Comparison of ENCODE assay signal across 8 cellular contexts in genomic region chr2:30232801-30233130, GRCh38. TPM values are rescaled to one million over a fixed set of nuclear protein-coding genes. Genes with fewer than 3 reads are reported as not detected.
DNase-seq lines count a peak whose midpoint lies in the region; ATAC-seq, FAIRE-seq and TF ChIP-seq lines count a peak whose summit lies in the region.

No MANE protein-coding gene starts in this region.

- H3K27me3 Mint-ChIP-seq in GM23338 (ENCODE audit: insufficient read depth, low read depth, poor library complexity): peaks cover 24% of the 10 kb centered on the region

- H3K27ac ChIP-seq in GM23338 (ENCODE audit: low read depth) (0 out of 2 replicates have a peak overlapping the region, but pooled peaks have one; percentile 69), pancreas (peak overlapping the region in 2 of 4 donors; percentile 68 to 71)

- peaks cover 20% of the 10 kb centered on the region for H3K79me2 ChIP-seq in GM23338 (replicated peaks; ENCODE audit: insufficient read depth)

- no peaks in the 10 kb centered on the region for H3K36me3 ChIP-seq in GM23338 (ENCODE audit: insufficient read depth)
- no peaks in the 10 kb centered on the region for H3K36me3 ChIP-seq in pancreas

- peaks cover 21% of the 10 kb centered on the region for H3K4me1 Mint-ChIP-seq in GM23338

- FAIRE-seq in pancreas (lab: Jason Lieb, UNC): no peak

- 0 out of 2 replicates have a peak, but pooled peaks cover 3% of the 10 kb centered on the region for H3F3A ChIP-seq in GM23338 (replicated peaks; ENCODE audit: low read depth)

- no peaks in the 10 kb centered on the region for H3K9me3 ChIP-seq in pancreas

- intact Hi-C loops in pancreas (cut with DNase I): no loop called here

- no peaks in the 10 kb centered on the region for H3K9me2 ChIP-seq in GM23338 (ENCODE audit: insufficient read depth)

- no peak overlapping the region for H3K27ac Mint-ChIP-seq in GM23338

- H4K20me1 ChIP-seq in GM23338 (replicated peaks; ENCODE audit: insufficient read depth): peaks cover 8% of the 10 kb centered on the region; the same call in 1 of the 2 replicates

- no peaks in the 10 kb centered on the region for H3K9me3 Mint-ChIP-seq in GM23338

- peak overlapping the region; percentile 86 for H2AFZ ChIP-seq in GM23338

- H3K27me3 ChIP-seq in GM23338 (ENCODE audit: insufficient read depth) (peaks cover 37% of the 10 kb centered on the region), pancreas (no peaks in the 10 kb centered on the region)

- ATAC-seq in GM23338 (no peak), pancreas (peak in 1 of 4 donors; percentile 2), esophagus mucosa (no peak)

- 22% methylated on average over 8 of the region's 8 CpGs for WGBS in pancreas, 2 donors

- H3K4me3 Mint-ChIP-seq in GM23338: peak overlapping the region; percentile 85

- H3K4me1 ChIP-seq in GM23338 (ENCODE audit: insufficient read depth) (peaks cover 16% of the 10 kb centered on the region), pancreas (peaks cover 0 to 4% (median 0%) of the 10 kb centered on the region in 3 donors)

- H3K36me3 Mint-ChIP-seq in GM23338 (ENCODE audit: low read depth): peaks cover 3% of the 10 kb centered on the region; the same call in 1 of the 3 replicates

- TF ChIP-seq CTCF in GM23338 (conservative IDR thresholded peaks at IDR 0.05; ENCODE audit: low read depth in 2 of 2) (no peak), epithelial cell of esophagus (IDR thresholded peaks at IDR 0.05; ENCODE audit: insufficient read depth, low read depth, low read length, missing control alignments) (no peak), pancreas (IDR thresholded peaks at IDR 0.05) (no peak)

- H3K4me3 ChIP-seq in GM23338: peak overlapping the region; percentile 87
- H3K4me3 ChIP-seq in epithelial cell of esophagus (ENCODE audit: low read length): peak overlapping the region; percentile 44
- H3K4me3 ChIP-seq in pancreas: peak overlapping the region; percentile 38 to 72 (median 54)

- DNase-seq in GM23338 (ENCODE audit: low spot score) (no peak), T-helper 9 cell (peak; percentile 32), epithelial cell of esophagus (ENCODE audit: low read depth) (no peak), pancreas (no peak), foreskin melanocyte (no peak), cerebellar nuclear complex (lab: John Stamatoyannopoulos, UW) (no peak), NCI-H748 (lab: John Stamatoyannopoulos, UW; ENCODE audit: unreplicated experiment) (no peak)

- peak overlapping the region; percentile 100 for H3K4me2 ChIP-seq in GM23338

TF ChIP-seq in GM23338, 12 proteins besides CTCF, POLR2A, EP300 and RAD21:
- TF ChIP-seq CREB1 (CRISPR knock-in tag; IDR thresholded peaks at IDR 0.05; ENCODE audit: low read depth) (no peak), EZH2 (IDR thresholded peaks at IDR 0.05; ENCODE audit: low read depth, unreplicated experiment) (no peak), ZNF331 (CRISPR knock-in tag; IDR thresholded peaks at IDR 0.05; ENCODE audit: low read depth) (no peak), NANOG (IDR thresholded peaks at IDR 0.05; ENCODE audit: borderline replicate concordance) (no peak), JUNB (IDR thresholded peaks at IDR 0.05; ENCODE audit: unreplicated experiment) (no peak), POLR2AphosphoS5 (IDR thresholded peaks at IDR 0.05; ENCODE audit: low read depth) (no peak)
- TF ChIP-seq, protein P1, sequence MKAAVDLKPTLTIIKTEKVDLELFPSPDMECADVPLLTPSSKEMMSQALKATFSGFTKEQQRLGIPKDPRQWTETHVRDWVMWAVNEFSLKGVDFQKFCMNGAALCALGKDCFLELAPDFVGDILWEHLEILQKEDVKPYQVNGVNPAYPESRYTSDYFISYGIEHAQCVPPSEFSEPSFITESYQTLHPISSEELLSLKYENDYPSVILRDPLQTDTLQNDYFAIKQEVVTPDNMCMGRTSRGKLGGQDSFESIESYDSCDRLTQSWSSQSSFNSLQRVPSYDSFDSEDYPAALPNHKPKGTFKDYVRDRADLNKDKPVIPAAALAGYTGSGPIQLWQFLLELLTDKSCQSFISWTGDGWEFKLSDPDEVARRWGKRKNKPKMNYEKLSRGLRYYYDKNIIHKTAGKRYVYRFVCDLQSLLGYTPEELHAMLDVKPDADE (IDR thresholded peaks at IDR 0.05): no peak
- TF ChIP-seq, protein P2, sequence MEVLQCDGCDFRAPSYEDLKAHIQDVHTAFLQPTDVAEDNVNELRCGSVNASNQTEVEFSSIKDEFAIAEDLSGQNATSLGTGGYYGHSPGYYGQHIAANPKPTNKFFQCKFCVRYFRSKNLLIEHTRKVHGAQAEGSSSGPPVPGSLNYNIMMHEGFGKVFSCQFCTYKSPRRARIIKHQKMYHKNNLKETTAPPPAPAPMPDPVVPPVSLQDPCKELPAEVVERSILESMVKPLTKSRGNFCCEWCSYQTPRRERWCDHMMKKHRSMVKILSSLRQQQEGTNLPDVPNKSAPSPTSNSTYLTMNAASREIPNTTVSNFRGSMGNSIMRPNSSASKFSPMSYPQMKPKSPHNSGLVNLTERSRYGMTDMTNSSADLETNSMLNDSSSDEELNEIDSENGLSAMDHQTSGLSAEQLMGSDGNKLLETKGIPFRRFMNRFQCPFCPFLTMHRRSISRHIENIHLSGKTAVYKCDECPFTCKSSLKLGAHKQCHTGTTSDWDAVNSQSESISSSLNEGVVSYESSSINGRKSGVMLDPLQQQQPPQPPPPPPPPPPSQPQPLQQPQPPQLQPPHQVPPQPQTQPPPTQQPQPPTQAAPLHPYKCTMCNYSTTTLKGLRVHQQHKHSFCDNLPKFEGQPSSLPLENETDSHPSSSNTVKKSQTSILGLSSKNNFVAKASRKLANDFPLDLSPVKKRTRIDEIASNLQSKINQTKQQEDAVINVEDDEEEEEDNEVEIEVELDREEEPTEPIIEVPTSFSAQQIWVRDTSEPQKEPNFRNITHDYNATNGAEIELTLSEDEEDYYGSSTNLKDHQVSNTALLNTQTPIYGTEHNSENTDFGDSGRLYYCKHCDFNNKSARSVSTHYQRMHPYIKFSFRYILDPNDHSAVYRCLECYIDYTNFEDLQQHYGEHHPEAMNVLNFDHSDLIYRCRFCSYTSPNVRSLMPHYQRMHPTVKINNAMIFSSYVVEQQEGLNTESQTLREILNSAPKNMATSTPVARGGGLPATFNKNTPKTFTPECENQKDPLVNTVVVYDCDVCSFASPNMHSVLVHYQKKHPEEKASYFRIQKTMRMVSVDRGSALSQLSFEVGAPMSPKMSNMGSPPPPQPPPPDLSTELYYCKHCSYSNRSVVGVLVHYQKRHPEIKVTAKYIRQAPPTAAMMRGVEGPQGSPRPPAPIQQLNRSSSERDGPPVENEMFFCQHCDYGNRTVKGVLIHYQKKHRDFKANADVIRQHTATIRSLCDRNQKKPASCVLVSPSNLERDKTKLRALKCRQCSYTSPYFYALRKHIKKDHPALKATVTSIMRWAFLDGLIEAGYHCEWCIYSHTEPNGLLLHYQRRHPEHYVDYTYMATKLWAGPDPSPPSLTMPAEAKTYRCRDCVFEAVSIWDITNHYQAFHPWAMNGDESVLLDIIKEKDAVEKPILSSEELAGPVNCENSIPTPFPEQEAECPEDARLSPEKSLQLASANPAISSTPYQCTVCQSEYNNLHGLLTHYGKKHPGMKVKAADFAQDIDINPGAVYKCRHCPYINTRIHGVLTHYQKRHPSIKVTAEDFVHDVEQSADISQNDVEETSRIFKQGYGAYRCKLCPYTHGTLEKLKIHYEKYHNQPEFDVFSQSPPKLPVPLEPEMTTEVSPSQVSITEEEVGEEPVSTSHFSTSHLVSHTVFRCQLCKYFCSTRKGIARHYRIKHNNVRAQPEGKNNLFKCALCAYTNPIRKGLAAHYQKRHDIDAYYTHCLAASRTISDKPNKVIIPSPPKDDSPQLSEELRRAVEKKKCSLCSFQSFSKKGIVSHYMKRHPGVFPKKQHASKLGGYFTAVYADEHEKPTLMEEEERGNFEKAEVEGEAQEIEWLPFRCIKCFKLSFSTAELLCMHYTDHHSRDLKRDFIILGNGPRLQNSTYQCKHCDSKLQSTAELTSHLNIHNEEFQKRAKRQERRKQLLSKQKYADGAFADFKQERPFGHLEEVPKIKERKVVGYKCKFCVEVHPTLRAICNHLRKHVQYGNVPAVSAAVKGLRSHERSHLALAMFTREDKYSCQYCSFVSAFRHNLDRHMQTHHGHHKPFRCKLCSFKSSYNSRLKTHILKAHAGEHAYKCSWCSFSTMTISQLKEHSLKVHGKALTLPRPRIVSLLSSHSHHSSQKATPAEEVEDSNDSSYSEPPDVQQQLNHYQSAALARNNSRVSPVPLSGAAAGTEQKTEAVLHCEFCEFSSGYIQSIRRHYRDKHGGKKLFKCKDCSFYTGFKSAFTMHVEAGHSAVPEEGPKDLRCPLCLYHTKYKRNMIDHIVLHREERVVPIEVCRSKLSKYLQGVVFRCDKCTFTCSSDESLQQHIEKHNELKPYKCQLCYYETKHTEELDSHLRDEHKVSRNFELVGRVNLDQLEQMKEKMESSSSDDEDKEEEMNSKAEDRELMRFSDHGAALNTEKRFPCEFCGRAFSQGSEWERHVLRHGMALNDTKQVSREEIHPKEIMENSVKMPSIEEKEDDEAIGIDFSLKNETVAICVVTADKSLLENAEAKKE (CRISPR knock-in tag; IDR thresholded peaks at IDR 0.05): no peak

RNA-seq across cellular contexts. Expression of gene LBH, which starts 1.4 kb away (rescaled TPM):
- 21.0 and 30.3 TPM in 2 replicates for total RNA-seq in GM23338 (2014; rRNA removed; shearing (Covaris generic))
- polyA plus RNA-seq in GM23338 (2016; fragmentation: Nextera tagmentation; extraction: Ambion mirVana) (17.5 and 21.1 TPM in 2 replicates), pancreas (10 to 100 TPM in 1 of 2 donors, 1 to 10 TPM in 1; 4.1 to 12.1 TPM)
- total RNA-seq in pancreas (10 to 100 TPM in 2 of 6 donors, 1 to 10 TPM in 4; 5.1 to 26.9 (median 7.4) TPM), esophagus mucosa (4.0 TPM)
